1 cellular context compared by ENCODE assay signal in genomic region chr19:728011-728410, GRCh38.
TF ChIP-seq lines count a peak whose summit lies in the region.

No MANE protein-coding gene starts in this region.

TF ChIP-seq in liver, 16 proteins besides CTCF, POLR2A, EP300 and RAD21 (continued from another document):
- TF ChIP-seq REST (IDR thresholded peaks at IDR 0.05) = no peak
- no peak for TF ChIP-seq JUND (IDR thresholded peaks at IDR 0.05)
- no peak for TF ChIP-seq ATF3 (IDR thresholded peaks at IDR 0.05)
